ENCODE assay signal across 8 cellular contexts in the genomic region with DNA sequence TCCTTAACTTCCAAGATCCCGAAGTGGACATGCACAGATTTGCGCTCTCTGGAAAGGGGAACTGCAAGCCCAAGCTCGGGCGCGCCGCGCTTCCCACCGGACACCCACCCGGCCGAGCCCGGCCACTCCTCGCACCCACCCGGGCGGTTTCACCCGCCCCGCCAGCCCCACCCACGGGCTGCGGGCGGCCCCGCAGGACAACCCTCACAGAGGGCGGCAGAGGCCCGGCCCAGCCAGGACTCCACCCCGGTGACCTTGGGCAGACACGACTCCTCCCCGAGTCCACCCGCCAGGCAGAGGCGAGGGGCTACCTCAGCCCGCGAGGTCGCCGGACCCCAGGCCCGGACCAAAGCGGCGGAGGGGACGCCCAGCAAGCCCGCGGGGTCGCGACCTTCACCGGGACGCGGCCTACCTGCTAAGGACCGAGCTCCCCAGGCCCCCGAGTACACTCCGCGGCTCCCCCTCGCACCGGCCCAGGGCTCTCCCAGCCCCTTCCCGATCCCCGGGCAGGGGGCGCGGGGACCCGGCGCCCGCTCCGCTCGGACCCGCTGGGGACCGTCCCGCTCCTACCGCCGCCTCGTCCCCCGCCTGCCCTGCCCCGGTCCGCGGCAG.
DNase-seq lines count a peak whose midpoint lies in the region; ATAC-seq and TF ChIP-seq lines count a peak whose summit lies in the region.
"Not testable (repeated sequence)": the region's sequence is repeated elsewhere in the genome, so short reads cannot be mapped to it uniquely, and the experiment has no call there.

No MANE protein-coding gene starts in this region.

- H3K36me3 ChIP-seq in body of pancreas (replicated peaks in 1 of 2; ENCODE audit: insufficient read depth in 1 of 2, low read depth in 2 of 2); heart right ventricle; thoracic aorta: not testable (repeated sequence)

- peak overlapping the region; percentile 85 for H3K4me3 Mint-ChIP-seq in natural killer cell

- ATAC-seq in GM21723 (IDR thresholded peaks at IDR 0.05; ENCODE audit: unreplicated experiment) (peak; percentile 53), HG03280 (IDR thresholded peaks at IDR 0.05; ENCODE audit: unreplicated experiment) (peak; percentile 43), SK-N-SH treated with all-trans-retinoic acid at 6 μM for 48 hours (peak; percentile 73), body of pancreas (peak; percentile 83), heart right ventricle (peak; percentile 83 to 93 (median 85)), natural killer cell (peak; percentile 46 to 62 (median 54)), thoracic aorta (ENCODE audit: insufficient number of reproducible peaks, low FRiP score, low read depth) (peak; percentile 46)

- intact Hi-C loops in body of pancreas (cut with DNase I); heart right ventricle (cut with DNase I); natural killer cell (cut with micrococcal nuclease): not testable (repeated sequence)

- TF ChIP-seq CTCF in body of pancreas (IDR thresholded peaks at IDR 0.05); heart right ventricle (IDR thresholded peaks at IDR 0.05); natural killer cell (IDR thresholded peaks at IDR 0.05); thoracic aorta (IDR thresholded peaks at IDR 0.05): not testable (repeated sequence)

- H3K27me3 Mint-ChIP-seq in natural killer cell (ENCODE audit: low read depth in 2 of 2): not testable (repeated sequence)

- 0% methylated on average over 24 of the region's 67 CpGs; no CpG with 5 or more reads in 1 of the 2 donors for WGBS in body of pancreas, 2 donors
- 1% methylated on average over 25 of the region's 67 CpGs; no CpG with 5 or more reads in 1 of the 2 donors for WGBS in heart right ventricle, 2 donors

- H3K9me3 Mint-ChIP-seq in natural killer cell: not testable (repeated sequence)

- not testable (repeated sequence) for TF ChIP-seq POLR2A in body of pancreas (IDR thresholded peaks at IDR 0.05)

- not testable (repeated sequence) for H3K36me3 Mint-ChIP-seq in natural killer cell

- not testable (repeated sequence) for H3K27me3 ChIP-seq in body of pancreas; heart right ventricle; thoracic aorta (replicated peaks; ENCODE audit: insufficient read depth)

- not testable (repeated sequence) for H3K4me1 ChIP-seq in body of pancreas; thoracic aorta (ENCODE audit: control insufficient read depth in 1 of 2, low read depth in 2 of 2)
- peaks cover 0 to 16% (median 8%) of the 10 kb centered on the region in 9 donors for H3K4me1 ChIP-seq in heart right ventricle

- H3K4me3 ChIP-seq in GM08714 (ENCODE audit: low read length) (peak overlapping the region; percentile 80; the same call in 1 of the 2 replicates), body of pancreas (peak overlapping the region; percentile 31 to 74), heart right ventricle (peak overlapping the region; percentile 36 to 84 (median 74)), thoracic aorta (peak overlapping the region; percentile 79)

- DNase-seq in body of pancreas: peak in 2 of 4 donors; percentile 47
- DNase-seq in heart right ventricle: peak in 1 of 2 donors; percentile 65
- not testable (repeated sequence) for DNase-seq in natural killer cell; thoracic aorta (ENCODE audit: low spot score)

- peak overlapping the region in 3 of 4 donors; percentile 83 to 89 (median 86) for H3K27ac ChIP-seq in body of pancreas
- H3K27ac ChIP-seq in heart right ventricle: peak overlapping the region in 8 of 10 donors; percentile 82 to 95 (median 90)
- H3K27ac ChIP-seq in thoracic aorta: peak overlapping the region; percentile 61 to 71

- H3K4me1 Mint-ChIP-seq in natural killer cell: not testable (repeated sequence)

- not testable (repeated sequence) for H3K9me3 ChIP-seq in body of pancreas, heart right ventricle, thoracic aorta

- peak overlapping the region in 1 of 2 donors; percentile 78 for H3K27ac Mint-ChIP-seq in natural killer cell
